In genomic region chr14:96614528-96614927, GRCh38 we compare ENCODE assay signal across 1 cellular context.
TF ChIP-seq lines count a peak whose summit lies in the region.

No MANE protein-coding gene starts in this region.

TF ChIP-seq in HepG2, 621 proteins besides CTCF, POLR2A, EP300 and RAD21:
- TF ChIP-seq CEBPG (CRISPR knock-in tag; IDR thresholded peaks at IDR 0.05) (no peak), SOX6 (IDR thresholded peaks at IDR 0.05) (no peak), SOX6 (CRISPR knock-in tag; IDR thresholded peaks at IDR 0.05) (no peak), HOMEZ (CRISPR knock-in tag; IDR thresholded peaks at IDR 0.05; ENCODE audit: low read depth) (no peak), USF2 (IDR thresholded peaks at IDR 0.05; ENCODE audit: low read depth, low read length) (no peak), USF2 (CRISPR knock-in tag; IDR thresholded peaks at IDR 0.05; ENCODE audit: borderline replicate concordance) (no peak), ZBTB8A (CRISPR knock-in tag; IDR thresholded peaks at IDR 0.05; ENCODE audit: borderline replicate concordance, low read depth) (no peak)
